In genomic region chr1:54488065-54488750, GRCh38 we compare ENCODE assay signal across 1 cellular context.
TF ChIP-seq lines count a peak whose summit lies in the region.

No MANE protein-coding gene starts in this region.

TF ChIP-seq in K562, 482 proteins besides CTCF, POLR2A, EP300 and RAD21 (continued from another document):
- TF ChIP-seq, protein P1, sequence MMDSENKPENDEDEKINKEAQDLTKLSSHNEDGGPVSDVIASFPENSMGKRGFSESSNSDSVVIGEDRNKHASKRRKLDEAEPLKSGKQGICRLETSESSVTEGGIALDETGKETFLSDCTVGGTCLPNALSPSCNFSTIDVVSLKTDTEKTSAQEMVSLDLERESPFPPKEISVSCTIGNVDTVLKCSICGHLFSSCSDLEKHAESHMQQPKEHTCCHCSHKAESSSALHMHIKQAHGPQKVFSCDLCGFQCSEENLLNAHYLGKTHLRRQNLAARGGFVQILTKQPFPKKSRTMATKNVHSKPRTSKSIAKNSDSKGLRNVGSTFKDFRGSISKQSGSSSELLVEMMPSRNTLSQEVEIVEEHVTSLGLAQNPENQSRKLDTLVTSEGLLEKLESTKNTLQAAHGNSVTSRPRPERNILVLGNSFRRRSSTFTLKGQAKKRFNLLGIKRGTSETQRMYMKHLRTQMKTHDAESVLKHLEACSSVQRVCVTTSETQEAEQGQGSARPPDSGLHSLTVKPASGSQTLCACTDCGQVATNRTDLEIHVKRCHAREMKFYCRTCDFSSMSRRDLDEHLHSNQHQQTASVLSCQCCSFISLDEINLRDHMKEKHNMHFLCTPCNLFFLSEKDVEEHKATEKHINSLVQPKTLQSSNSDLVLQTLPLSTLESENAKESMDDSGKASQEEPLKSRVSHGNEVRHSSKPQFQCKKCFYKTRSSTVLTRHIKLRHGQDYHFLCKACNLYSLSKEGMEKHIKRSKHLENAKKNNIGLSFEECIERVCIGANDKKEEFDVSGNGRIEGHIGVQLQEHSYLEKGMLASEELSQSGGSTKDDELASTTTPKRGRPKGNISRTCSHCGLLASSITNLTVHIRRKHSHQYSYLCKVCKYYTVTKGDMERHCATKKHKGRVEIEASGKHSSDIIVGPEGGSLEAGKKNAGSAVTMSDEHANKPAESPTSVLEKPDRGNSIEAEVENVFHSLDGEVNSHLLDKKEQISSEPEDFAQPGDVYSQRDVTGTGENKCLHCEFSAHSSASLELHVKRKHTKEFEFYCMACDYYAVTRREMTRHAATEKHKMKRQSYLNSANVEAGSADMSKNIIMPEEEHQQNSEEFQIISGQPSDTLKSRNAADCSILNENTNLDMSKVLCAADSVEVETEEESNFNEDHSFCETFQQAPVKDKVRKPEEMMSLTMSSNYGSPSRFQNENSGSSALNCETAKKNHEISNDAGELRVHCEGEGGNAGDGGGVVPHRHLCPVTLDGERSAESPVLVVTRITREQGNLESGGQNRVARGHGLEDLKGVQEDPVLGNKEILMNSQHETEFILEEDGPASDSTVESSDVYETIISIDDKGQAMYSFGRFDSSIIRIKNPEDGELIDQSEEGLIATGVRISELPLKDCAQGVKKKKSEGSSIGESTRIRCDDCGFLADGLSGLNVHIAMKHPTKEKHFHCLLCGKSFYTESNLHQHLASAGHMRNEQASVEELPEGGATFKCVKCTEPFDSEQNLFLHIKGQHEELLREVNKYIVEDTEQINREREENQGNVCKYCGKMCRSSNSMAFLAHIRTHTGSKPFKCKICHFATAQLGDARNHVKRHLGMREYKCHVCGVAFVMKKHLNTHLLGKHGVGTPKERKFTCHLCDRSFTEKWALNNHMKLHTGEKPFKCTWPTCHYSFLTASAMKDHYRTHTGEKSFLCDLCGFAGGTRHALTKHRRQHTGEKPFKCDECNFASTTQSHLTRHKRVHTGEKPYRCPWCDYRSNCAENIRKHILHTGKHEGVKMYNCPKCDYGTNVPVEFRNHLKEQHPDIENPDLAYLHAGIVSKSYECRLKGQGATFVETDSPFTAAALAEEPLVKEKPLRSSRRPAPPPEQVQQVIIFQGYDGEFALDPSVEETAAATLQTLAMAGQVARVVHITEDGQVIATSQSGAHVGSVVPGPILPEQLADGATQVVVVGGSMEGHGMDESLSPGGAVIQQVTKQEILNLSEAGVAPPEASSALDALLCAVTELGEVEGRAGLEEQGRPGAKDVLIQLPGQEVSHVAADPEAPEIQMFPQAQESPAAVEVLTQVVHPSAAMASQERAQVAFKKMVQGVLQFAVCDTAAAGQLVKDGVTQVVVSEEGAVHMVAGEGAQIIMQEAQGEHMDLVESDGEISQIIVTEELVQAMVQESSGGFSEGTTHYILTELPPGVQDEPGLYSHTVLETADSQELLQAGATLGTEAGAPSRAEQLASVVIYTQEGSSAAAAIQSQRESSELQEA (IDR thresholded peaks at IDR 0.05; ENCODE audit: low read depth) = no peak
- TF ChIP-seq RBM17 (IDR thresholded peaks at IDR 0.05; ENCODE audit: borderline replicate concordance, low read depth, low read length) = no peak
- TF ChIP-seq NBN (IDR thresholded peaks at IDR 0.05; ENCODE audit: low read depth) = no peak
- no peak; the same call in 1 of the 2 replicates for TF ChIP-seq E2F5 (CRISPR knock-in tag; IDR thresholded peaks at IDR 0.05)
- no peak for TF ChIP-seq SIX5 (IDR thresholded peaks at IDR 0.05; ENCODE audit: borderline replicate concordance in 1 of 2, insufficient read depth in 1 of 2, low read depth in 1 of 2, low read length in 2 of 2)
- no peak for TF ChIP-seq TRIM24 (IDR thresholded peaks at IDR 0.05)
- no peak for TF ChIP-seq ZKSCAN8 (CRISPR knock-in tag; IDR thresholded peaks at IDR 0.05)
- TF ChIP-seq, protein P2, sequence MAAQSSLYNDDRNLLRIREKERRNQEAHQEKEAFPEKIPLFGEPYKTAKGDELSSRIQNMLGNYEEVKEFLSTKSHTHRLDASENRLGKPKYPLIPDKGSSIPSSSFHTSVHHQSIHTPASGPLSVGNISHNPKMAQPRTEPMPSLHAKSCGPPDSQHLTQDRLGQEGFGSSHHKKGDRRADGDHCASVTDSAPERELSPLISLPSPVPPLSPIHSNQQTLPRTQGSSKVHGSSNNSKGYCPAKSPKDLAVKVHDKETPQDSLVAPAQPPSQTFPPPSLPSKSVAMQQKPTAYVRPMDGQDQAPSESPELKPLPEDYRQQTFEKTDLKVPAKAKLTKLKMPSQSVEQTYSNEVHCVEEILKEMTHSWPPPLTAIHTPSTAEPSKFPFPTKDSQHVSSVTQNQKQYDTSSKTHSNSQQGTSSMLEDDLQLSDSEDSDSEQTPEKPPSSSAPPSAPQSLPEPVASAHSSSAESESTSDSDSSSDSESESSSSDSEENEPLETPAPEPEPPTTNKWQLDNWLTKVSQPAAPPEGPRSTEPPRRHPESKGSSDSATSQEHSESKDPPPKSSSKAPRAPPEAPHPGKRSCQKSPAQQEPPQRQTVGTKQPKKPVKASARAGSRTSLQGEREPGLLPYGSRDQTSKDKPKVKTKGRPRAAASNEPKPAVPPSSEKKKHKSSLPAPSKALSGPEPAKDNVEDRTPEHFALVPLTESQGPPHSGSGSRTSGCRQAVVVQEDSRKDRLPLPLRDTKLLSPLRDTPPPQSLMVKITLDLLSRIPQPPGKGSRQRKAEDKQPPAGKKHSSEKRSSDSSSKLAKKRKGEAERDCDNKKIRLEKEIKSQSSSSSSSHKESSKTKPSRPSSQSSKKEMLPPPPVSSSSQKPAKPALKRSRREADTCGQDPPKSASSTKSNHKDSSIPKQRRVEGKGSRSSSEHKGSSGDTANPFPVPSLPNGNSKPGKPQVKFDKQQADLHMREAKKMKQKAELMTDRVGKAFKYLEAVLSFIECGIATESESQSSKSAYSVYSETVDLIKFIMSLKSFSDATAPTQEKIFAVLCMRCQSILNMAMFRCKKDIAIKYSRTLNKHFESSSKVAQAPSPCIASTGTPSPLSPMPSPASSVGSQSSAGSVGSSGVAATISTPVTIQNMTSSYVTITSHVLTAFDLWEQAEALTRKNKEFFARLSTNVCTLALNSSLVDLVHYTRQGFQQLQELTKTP (IDR thresholded peaks at IDR 0.05; ENCODE audit: low read depth in 1 of 2, partially characterized antibody in 2 of 2) = no peak
- TF ChIP-seq NFXL1 (CRISPR knock-in tag; IDR thresholded peaks at IDR 0.05) = no peak
- TF ChIP-seq, protein P3, sequence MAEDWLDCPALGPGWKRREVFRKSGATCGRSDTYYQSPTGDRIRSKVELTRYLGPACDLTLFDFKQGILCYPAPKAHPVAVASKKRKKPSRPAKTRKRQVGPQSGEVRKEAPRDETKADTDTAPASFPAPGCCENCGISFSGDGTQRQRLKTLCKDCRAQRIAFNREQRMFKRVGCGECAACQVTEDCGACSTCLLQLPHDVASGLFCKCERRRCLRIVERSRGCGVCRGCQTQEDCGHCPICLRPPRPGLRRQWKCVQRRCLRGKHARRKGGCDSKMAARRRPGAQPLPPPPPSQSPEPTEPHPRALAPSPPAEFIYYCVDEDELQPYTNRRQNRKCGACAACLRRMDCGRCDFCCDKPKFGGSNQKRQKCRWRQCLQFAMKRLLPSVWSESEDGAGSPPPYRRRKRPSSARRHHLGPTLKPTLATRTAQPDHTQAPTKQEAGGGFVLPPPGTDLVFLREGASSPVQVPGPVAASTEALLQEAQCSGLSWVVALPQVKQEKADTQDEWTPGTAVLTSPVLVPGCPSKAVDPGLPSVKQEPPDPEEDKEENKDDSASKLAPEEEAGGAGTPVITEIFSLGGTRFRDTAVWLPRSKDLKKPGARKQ (CRISPR knock-in tag; IDR thresholded peaks at IDR 0.05) = no peak
- TF ChIP-seq, protein P4, sequence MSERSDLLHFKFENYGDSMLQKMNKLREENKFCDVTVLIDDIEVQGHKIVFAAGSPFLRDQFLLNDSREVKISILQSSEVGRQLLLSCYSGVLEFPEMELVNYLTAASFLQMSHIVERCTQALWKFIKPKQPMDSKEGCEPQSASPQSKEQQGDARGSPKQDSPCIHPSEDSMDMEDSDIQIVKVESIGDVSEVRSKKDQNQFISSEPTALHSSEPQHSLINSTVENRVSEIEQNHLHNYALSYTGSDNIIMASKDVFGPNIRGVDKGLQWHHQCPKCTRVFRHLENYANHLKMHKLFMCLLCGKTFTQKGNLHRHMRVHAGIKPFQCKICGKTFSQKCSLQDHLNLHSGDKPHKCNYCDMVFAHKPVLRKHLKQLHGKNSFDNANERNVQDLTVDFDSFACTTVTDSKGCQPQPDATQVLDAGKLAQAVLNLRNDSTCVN (CRISPR knock-in tag; IDR thresholded peaks at IDR 0.05) = no peak
- no peak for TF ChIP-seq MCM7 (IDR thresholded peaks at IDR 0.05)
- no peak for TF ChIP-seq MEF2A (IDR thresholded peaks at IDR 0.05; ENCODE audit: control insufficient read depth, low read depth, low read length)
- no peak for TF ChIP-seq MTA1 (IDR thresholded peaks at IDR 0.05; ENCODE audit: borderline replicate concordance)
- peak; percentile 92 for TF ChIP-seq BHLHE40 (IDR thresholded peaks at IDR 0.05; ENCODE audit: low read length)
- no peak for TF ChIP-seq SP2 (IDR thresholded peaks at IDR 0.05; ENCODE audit: extremely low read depth, low read depth, low read length, poor library complexity, severe bottlenecking)
- no peak for TF ChIP-seq SAFB (IDR thresholded peaks at IDR 0.05; ENCODE audit: borderline replicate concordance, low read depth, low read length)
- TF ChIP-seq, protein P5, sequence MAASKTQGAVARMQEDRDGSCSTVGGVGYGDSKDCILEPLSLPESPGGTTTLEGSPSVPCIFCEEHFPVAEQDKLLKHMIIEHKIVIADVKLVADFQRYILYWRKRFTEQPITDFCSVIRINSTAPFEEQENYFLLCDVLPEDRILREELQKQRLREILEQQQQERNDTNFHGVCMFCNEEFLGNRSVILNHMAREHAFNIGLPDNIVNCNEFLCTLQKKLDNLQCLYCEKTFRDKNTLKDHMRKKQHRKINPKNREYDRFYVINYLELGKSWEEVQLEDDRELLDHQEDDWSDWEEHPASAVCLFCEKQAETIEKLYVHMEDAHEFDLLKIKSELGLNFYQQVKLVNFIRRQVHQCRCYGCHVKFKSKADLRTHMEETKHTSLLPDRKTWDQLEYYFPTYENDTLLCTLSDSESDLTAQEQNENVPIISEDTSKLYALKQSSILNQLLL (CRISPR knock-in tag; IDR thresholded peaks at IDR 0.05; ENCODE audit: borderline replicate concordance) = no peak
- TF ChIP-seq HNRNPL (IDR thresholded peaks at IDR 0.05; ENCODE audit: low read depth, low read length) = peak; percentile 86
- no peak for TF ChIP-seq ELF4 (CRISPR knock-in tag; IDR thresholded peaks at IDR 0.05)
- TF ChIP-seq BRD9 (IDR thresholded peaks at IDR 0.05; ENCODE audit: low read depth, partially characterized antibody) = no peak
- TF ChIP-seq, protein P6, sequence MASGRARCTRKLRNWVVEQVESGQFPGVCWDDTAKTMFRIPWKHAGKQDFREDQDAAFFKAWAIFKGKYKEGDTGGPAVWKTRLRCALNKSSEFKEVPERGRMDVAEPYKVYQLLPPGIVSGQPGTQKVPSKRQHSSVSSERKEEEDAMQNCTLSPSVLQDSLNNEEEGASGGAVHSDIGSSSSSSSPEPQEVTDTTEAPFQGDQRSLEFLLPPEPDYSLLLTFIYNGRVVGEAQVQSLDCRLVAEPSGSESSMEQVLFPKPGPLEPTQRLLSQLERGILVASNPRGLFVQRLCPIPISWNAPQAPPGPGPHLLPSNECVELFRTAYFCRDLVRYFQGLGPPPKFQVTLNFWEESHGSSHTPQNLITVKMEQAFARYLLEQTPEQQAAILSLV (tag; IDR thresholded peaks at IDR 0.05) = no peak
- TF ChIP-seq KAT2B (IDR thresholded peaks at IDR 0.05; ENCODE audit: low read depth, low read length) = no peak
- TF ChIP-seq HOMEZ (CRISPR knock-in tag; IDR thresholded peaks at IDR 0.05) = no peak
- TF ChIP-seq ZBTB8A (IDR thresholded peaks at IDR 0.05; ENCODE audit: partially characterized antibody) = no peak
- peak in 1 of 2 experiments; percentile 56; a peak in 2 of 4 replicates for TF ChIP-seq FOXK2 (conservative IDR thresholded peaks at IDR 0.05 in 1 of 2, IDR thresholded peaks at IDR 0.05 in 1 of 2; ENCODE audit: low read depth in 2 of 2)
